In genomic region chr5:82164957-82165698, GRCh38 we compare ENCODE assay signal across 8 cellular contexts.
DNase-seq lines count a peak whose midpoint lies in the region; ATAC-seq, FAIRE-seq and TF ChIP-seq lines count a peak whose summit lies in the region.

No MANE protein-coding gene starts in this region.

- H3K27me3 Mint-ChIP-seq in CD14-positive monocyte (ENCODE audit: low read depth in 3 of 3) (peaks cover 0 to 1% (median 0%) of the 10 kb centered on the region in 3 donors), nephron (ENCODE audit: low read depth) (no peaks in the 10 kb centered on the region)

- no peaks in the 10 kb centered on the region for H3K9me1 ChIP-seq in endothelial cell of umbilical vein (replicated peaks; ENCODE audit: control insufficient read depth, extremely low read depth, insufficient read depth, low read length)

- H3K79me2 ChIP-seq in endothelial cell of umbilical vein (ENCODE audit: control insufficient read depth, insufficient read depth, low read length) = no peaks in the 10 kb centered on the region

- no peak for TF ChIP-seq POLR2A in endothelial cell of umbilical vein (IDR thresholded peaks at IDR 0.05; ENCODE audit: low read depth, low read length)

- H3K4me1 Mint-ChIP-seq in CD14-positive monocyte = peaks cover 5% of the 10 kb centered on the region
- peaks cover 56% of the 10 kb centered on the region for H3K4me1 Mint-ChIP-seq in nephron

- peak overlapping the region; percentile 42 for H3K27ac ChIP-seq in endothelial cell of umbilical vein (ENCODE audit: insufficient read depth, low read depth, low read length)

- DNase-seq in CD14-positive monocyte (ENCODE audit: low spot score) = no peak
- DNase-seq in NCI-H1694 treated with DMSO at 0.1 percent for 48 hours (lab: John Stamatoyannopoulos, UW) = peak; percentile 27
- DNase-seq in endothelial cell of umbilical vein (ENCODE audit: low read depth, low spot score) = no peak
- DNase-seq in stimulated activated CD4-positive, alpha-beta T cell treated with anti-CD3 and anti-CD28 coated beads, Interleukin-12 subunit alpha, Interleukin-12 subunit beta, amount 100 ng/mL, for 4 hours = no peak
- DNase-seq in GOT3 (lab: John Stamatoyannopoulos, UW) = no peak

- H3K4me3 Mint-ChIP-seq in CD14-positive monocyte (no peak overlapping the region), nephron (no peak overlapping the region)

- POLR2A ChIA-PET in endothelial cell of umbilical vein (lab: Charles Lee) = interaction anchor here (2.5 kb wide), 1 partner anchor 414 kb away, joined by 8 read pairs; the partner anchor contains the start of gene SSBP2

- H3K4me3 ChIP-seq in endothelial cell of umbilical vein (replicated peaks in 1 of 3; ENCODE audit: insufficient read depth in 1 of 3, low read depth in 1 of 3, low read length in 3 of 3) = no peak overlapping the region

- no peaks in the 10 kb centered on the region for H3K36me3 Mint-ChIP-seq in CD14-positive monocyte
- no peaks in the 10 kb centered on the region for H3K36me3 Mint-ChIP-seq in nephron (ENCODE audit: low read depth)

- CTCF ChIA-PET in endothelial cell of umbilical vein (lab: Charles Lee) = interaction anchor here (0.6 to 3.6 kb wide), 56 partner anchors 10 to 1057 kb away, joined by 3 to 97 read pairs (median 4); partner anchors contain the start of genes ATG10, SSBP2 and ZCCHC9

- peak overlapping the region; percentile 41 for H3K4me2 ChIP-seq in endothelial cell of umbilical vein (ENCODE audit: insufficient read depth, low read length)

- H3K9ac ChIP-seq in endothelial cell of umbilical vein (replicated peaks; ENCODE audit: extremely low read depth, insufficient read depth, low read length) = no peak overlapping the region

- no peak for FAIRE-seq in endothelial cell of umbilical vein (lab: Jason Lieb, UNC)

- no peak for TF ChIP-seq CTCF in CD14-positive monocyte (IDR thresholded peaks at IDR 0.05)
- TF ChIP-seq CTCF in endothelial cell of umbilical vein (IDR thresholded peaks at IDR 0.05; ENCODE audit: extremely low read depth in 1 of 2, insufficient read depth in 1 of 2, low read depth in 1 of 2, low read length in 2 of 2) = no peak
- TF ChIP-seq CTCF in nephron (IDR thresholded peaks at IDR 0.05; ENCODE audit: unreplicated experiment in 3 of 3) = no peak

- H3K27ac Mint-ChIP-seq in CD14-positive monocyte = peak overlapping the region in 4 of 7 donors; percentile 7 to 40 (median 14)
- peak overlapping the region; percentile 96 to 99 (median 98) for H3K27ac Mint-ChIP-seq in nephron

- ATAC-seq in HG02678 (IDR thresholded peaks at IDR 0.05; ENCODE audit: unreplicated experiment) (no peak), GM19351 (IDR thresholded peaks at IDR 0.05; ENCODE audit: unreplicated experiment) (no peak)

- H3K9me3 ChIP-seq in endothelial cell of umbilical vein (replicated peaks; ENCODE audit: control insufficient read depth, insufficient read depth, low read length) = no peaks in the 10 kb centered on the region

- H3K27me3 ChIP-seq in endothelial cell of umbilical vein (ENCODE audit: control insufficient read depth in 2 of 2, insufficient read depth in 2 of 2, low read length in 2 of 2) = no peaks in the 10 kb centered on the region

- H4K20me1 ChIP-seq in endothelial cell of umbilical vein (replicated peaks; ENCODE audit: control insufficient read depth, extremely low read depth, insufficient read depth, low read length) = no peaks in the 10 kb centered on the region

- H3K36me3 ChIP-seq in endothelial cell of umbilical vein (ENCODE audit: control insufficient read depth in 2 of 2, extremely low read depth in 1 of 2, insufficient read depth in 2 of 2, low read length in 2 of 2) = no peaks in the 10 kb centered on the region

- peaks cover 26% of the 10 kb centered on the region for H3K4me1 ChIP-seq in endothelial cell of umbilical vein (ENCODE audit: control insufficient read depth, extremely low read depth, insufficient read depth, low read length)

- peak overlapping the region; percentile 61 for H2AFZ ChIP-seq in endothelial cell of umbilical vein (ENCODE audit: low read depth, low read length)

- BruUV-seq in endothelial cell of umbilical vein (replicated peaks; lab: Mats Ljungman, UMichigan) = no TSS peak

- dilution Hi-C loops in endothelial cell of umbilical vein (cut with MboI; ENCODE audit: extremely low pct_ligation_motif_present, low sequenced_read_pairs) = no loop called here

- intact Hi-C loops in CD14-positive monocyte (cut with micrococcal nuclease) (loop anchor here in 1 of 2 donors (10.0 kb wide), 1 partner anchor 740 kb away; no protein-coding TSS in a partner anchor), endothelial cell of umbilical vein (cut with micrococcal nuclease) (loop anchor here (2.0 to 10.0 kb wide), 2 partner anchors 194 to 560 kb away; no protein-coding TSS in a partner anchor)

- H3K9me3 Mint-ChIP-seq in CD14-positive monocyte (no peaks in the 10 kb centered on the region), nephron (no peaks in the 10 kb centered on the region)

TF ChIP-seq in endothelial cell of umbilical vein, 7 proteins besides CTCF, POLR2A, EP300 and RAD21:
- TF ChIP-seq POLR2AphosphoS5 (IDR thresholded peaks at IDR 0.05; ENCODE audit: insufficient read depth, low read depth, low read length) (no peak), JUN (IDR thresholded peaks at IDR 0.05; ENCODE audit: borderline replicate concordance, insufficient read depth, insufficient read length, low read depth) (no peak), MAX (IDR thresholded peaks at IDR 0.05; ENCODE audit: insufficient read depth, insufficient read length) (no peak), MYC (IDR thresholded peaks at IDR 0.05; ENCODE audit: low read depth, low read length) (no peak), FOS (IDR thresholded peaks at IDR 0.05; ENCODE audit: borderline replicate concordance, insufficient read depth, low read length) (no peak), GATA2 (IDR thresholded peaks at IDR 0.05; ENCODE audit: insufficient read depth, insufficient read length, low read depth, low read length) (no peak), EZH2 (IDR thresholded peaks at IDR 0.05; ENCODE audit: borderline replicate concordance, low read depth, low read length, severe bottlenecking) (no peak)
TF ChIP-seq in endothelial cell of umbilical vein: peak in this region for 0.
